9 cellular contexts compared by ENCODE assay signal in the genomic region with DNA sequence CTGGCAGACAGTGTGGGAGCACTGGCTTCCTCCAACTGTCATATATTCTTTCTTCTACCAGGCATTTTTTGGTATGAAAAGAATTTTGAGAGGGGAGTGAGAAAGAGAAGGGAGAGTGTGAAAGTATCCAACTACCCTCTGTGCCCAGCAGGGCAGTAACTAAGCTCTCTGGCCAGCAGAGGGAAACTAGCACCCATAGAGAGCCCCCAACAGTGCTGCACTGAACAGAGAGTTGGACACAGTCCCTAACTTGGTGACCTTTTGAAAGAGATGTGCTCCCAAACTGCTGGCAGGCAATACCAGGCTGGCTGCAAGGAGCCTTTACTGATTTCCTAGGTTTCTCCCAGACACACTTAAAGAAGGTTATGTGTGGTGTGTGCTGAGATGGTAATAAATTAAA.
A peak's percentile ranks its signal among the peaks of the same experiment; 100 is the strongest.
DNase-seq lines count a peak whose midpoint lies in the region; ATAC-seq, FAIRE-seq and TF ChIP-seq lines count a peak whose summit lies in the region.
"Had no signal": no experiment of that assay in that cellular context is flagged by ENCODE, and none has a peak within 500 bp of the region (broad histone marks: within the 10 kb centered on the region; RNA-seq: fewer than 3 reads in every experiment).

No MANE protein-coding gene starts in this region.

- no peak for DNase-seq in Right ventricle myocardium inferior (ENCODE audit: missing footprints)
- no peak for DNase-seq in right atrium auricular region (ENCODE audit: low spot score)
- DNase-seq in body of pancreas = peak in 3 of 4 donors; percentile 14 to 23 (median 17)
- peak in 1 of 2 donors; percentile 4 for DNase-seq in left colon
- no peak for DNase-seq in aorta
- DNase-seq in GM19239 (ENCODE audit: insufficient read length, low spot score) = no peak
- no peak for DNase-seq in NCI-H2171 treated with DMSO at 0.1 percent for 48 hours (lab: John Stamatoyannopoulos, UW)
- no peak for DNase-seq in T-helper 2 cell treated with Interferon-gamma antibody and Interleukin-4, amounts not matched to agents 5 μg/mL and 100 μg/mL, for 36 hours (ENCODE audit: low spot score)

- H3K4me3 Mint-ChIP-seq in T-helper 2 cell treated with Interferon-gamma antibody and Interleukin-4, amounts not matched to agents 5 μg/mL and 100 μg/mL, for 36 hours = no peak overlapping the region
- H3K4me3 Mint-ChIP-seq: dendritic cell treated with granulocyte-macrophage colony-stimulating factor and Interleukin-4, amounts not matched to agents 40 ng/mL and 50 ng/mL, for 4 days had no signal

- H3K4me3 ChIP-seq in right atrium auricular region (no peak overlapping the region), body of pancreas (no peak overlapping the region), aorta (ENCODE audit: low read length in 2 of 2) (no peak overlapping the region)

- H3K36me3 Mint-ChIP-seq in T-helper 2 cell treated with Interferon-gamma antibody and Interleukin-4, amounts not matched to agents 5 μg/mL and 100 μg/mL, for 36 hours (ENCODE audit: low read depth) = no peaks in the 10 kb centered on the region

- no peaks in the 10 kb centered on the region for H3K4me1 Mint-ChIP-seq in T-helper 2 cell treated with Interferon-gamma antibody and Interleukin-4, amounts not matched to agents 5 μg/mL and 100 μg/mL, for 36 hours (ENCODE audit: low read depth)

- H3K27me3 ChIP-seq in right atrium auricular region (no peaks in the 10 kb centered on the region), body of pancreas (no peaks in the 10 kb centered on the region), aorta (ENCODE audit: control insufficient read depth in 1 of 2, insufficient read depth in 2 of 2, low read length in 1 of 2) (no peaks in the 10 kb centered on the region)

- no peak for FAIRE-seq in GM19239 (lab: Jason Lieb, UNC)

- H3K36me3 ChIP-seq in right atrium auricular region (no peaks in the 10 kb centered on the region), body of pancreas (replicated peaks in 1 of 2; ENCODE audit: insufficient read depth in 1 of 2, low read depth in 2 of 2) (no peaks in the 10 kb centered on the region), aorta (ENCODE audit: control insufficient read depth in 1 of 2, insufficient read depth in 2 of 2, low read length in 1 of 2) (no peaks in the 10 kb centered on the region)

- no peaks in the 10 kb centered on the region for H3K27me3 Mint-ChIP-seq in T-helper 2 cell treated with Interferon-gamma antibody and Interleukin-4, amounts not matched to agents 5 μg/mL and 100 μg/mL, for 36 hours (ENCODE audit: low read depth)
- H3K27me3 Mint-ChIP-seq: dendritic cell treated with granulocyte-macrophage colony-stimulating factor and Interleukin-4, amounts not matched to agents 40 ng/mL and 50 ng/mL, for 4 days had no signal

- ATAC-seq in Right ventricle myocardium inferior (peak; percentile 91), body of pancreas (no peak), left colon (peak; percentile 48), aorta (ENCODE audit: low FRiP score) (peak; percentile 62)

- H3K9me3 Mint-ChIP-seq in T-helper 2 cell treated with Interferon-gamma antibody and Interleukin-4, amounts not matched to agents 5 μg/mL and 100 μg/mL, for 36 hours = no peaks in the 10 kb centered on the region
- H3K9me3 Mint-ChIP-seq: dendritic cell treated with granulocyte-macrophage colony-stimulating factor and Interleukin-4, amounts not matched to agents 40 ng/mL and 50 ng/mL, for 4 days had no signal

- TF ChIP-seq POLR2A in body of pancreas (IDR thresholded peaks at IDR 0.05) = no peak

- H3K9me3 ChIP-seq in right atrium auricular region (no peaks in the 10 kb centered on the region), body of pancreas (no peaks in the 10 kb centered on the region), aorta (ENCODE audit: control insufficient read depth, low read length) (no peaks in the 10 kb centered on the region)

- no peak overlapping the region for H3K27ac Mint-ChIP-seq in T-helper 2 cell treated with Interferon-gamma antibody and Interleukin-4, amounts not matched to agents 5 μg/mL and 100 μg/mL, for 36 hours
- H3K27ac Mint-ChIP-seq: dendritic cell treated with granulocyte-macrophage colony-stimulating factor and Interleukin-4, amounts not matched to agents 40 ng/mL and 50 ng/mL, for 4 days had no signal

- TF ChIP-seq CTCF in right atrium auricular region (IDR thresholded peaks at IDR 0.05) (peak in 1 of 2 donors; percentile 59), body of pancreas (IDR thresholded peaks at IDR 0.05) (peak in 4 of 7 experiments; percentile 41 to 54 (median 44))

- intact Hi-C loops in Right ventricle myocardium inferior (cut with DNase I) (loop anchor here (2.0 to 10.0 kb wide), 2 partner anchors 347 to 475 kb away; no protein-coding TSS in a partner anchor), body of pancreas (cut with DNase I) (no loop called here), left colon (cut with DNase I, micrococcal nuclease) (no loop called here), aorta (cut with DNase I) (loop anchor here (10.0 kb wide), 3 partner anchors 175 to 345 kb away; no protein-coding TSS in a partner anchor)

- H3K27ac ChIP-seq in right atrium auricular region (no peak overlapping the region), body of pancreas (no peak overlapping the region), aorta (ENCODE audit: low read depth in 1 of 2, low read length in 2 of 2) (no peak overlapping the region)

- H3K4me1 ChIP-seq in right atrium auricular region = peaks cover 0 to 10% of the 10 kb centered on the region in 2 donors
- peaks cover 5% of the 10 kb centered on the region for H3K4me1 ChIP-seq in body of pancreas
- H3K4me1 ChIP-seq in aorta (ENCODE audit: control insufficient read depth in 1 of 2, insufficient read depth in 2 of 2, low read length in 2 of 2) = peaks cover 0 to 5% of the 10 kb centered on the region in 2 donors

Comparison
In these comparisons a context has a peak if more than half of its experiments do, and no peak if none do; other contexts are left out.
1. DNase-seq: peak in body of pancreas (3 of 4); none in Right ventricle myocardium inferior (single experiment), right atrium auricular region (single experiment), aorta (0 of 2), GM19239 (single experiment), NCI-H2171 treated with DMSO at 0.1 percent for 48 hours (single experiment) and T-helper 2 cell treated with Interferon-gamma antibody and Interleukin-4, amounts not matched to agents 5 μg/mL and 100 μg/mL, for 36 hours (single experiment).
2. intact Hi-C loops: an anchor here in Right ventricle myocardium inferior (2.0 to 10.0 kb wide) and aorta (10.0 kb wide); none called in body of pancreas and left colon.